Comparison of ENCODE assay signal across 1 cellular context in genomic region chr3:114285648-114286230, GRCh38.
TF ChIP-seq lines count a peak whose summit lies in the region.

No MANE protein-coding gene starts in this region.

TF ChIP-seq in GM12878, 131 proteins besides CTCF, POLR2A, EP300 and RAD21:
- TF ChIP-seq MYB (IDR thresholded peaks at IDR 0.05; ENCODE audit: borderline replicate concordance, low read depth, low read length): no peak
- TF ChIP-seq PML (IDR thresholded peaks at IDR 0.05; ENCODE audit: low read length): no peak
